ENCODE assay signal across 16 cellular contexts in genomic region chr1:84675631-84676030, GRCh38. TPM values are rescaled to one million over a fixed set of nuclear protein-coding genes. Genes with fewer than 3 reads are reported as not detected.
A peak's percentile ranks its signal among the peaks of the same experiment; 100 is the strongest.
DNase-seq lines count a peak whose midpoint lies in the region; ATAC-seq and TF ChIP-seq lines count a peak whose summit lies in the region.
"Had no signal": no experiment of that assay in that cellular context is flagged by ENCODE, and none has a peak within 500 bp of the region (broad histone marks: within the 10 kb centered on the region; RNA-seq: fewer than 3 reads in every experiment).

No MANE protein-coding gene starts in this region.

- no peaks in the 10 kb centered on the region for H3K9me2 ChIP-seq in GM23338 (ENCODE audit: insufficient read depth)
- no peaks in the 10 kb centered on the region for H3K9me2 ChIP-seq in OCI-LY7 (ENCODE audit: insufficient read depth, low read length)

- H3K9ac ChIP-seq in HUES64 (ENCODE audit: low read depth, low read length), result no peak overlapping the region
- no peak overlapping the region for H3K9ac ChIP-seq in iPS-15b (ENCODE audit: low read depth, low read length)
- H3K9ac ChIP-seq: BLaER1 had no signal

- no peak for TF ChIP-seq CTCF in GM23338 (conservative IDR thresholded peaks at IDR 0.05; ENCODE audit: low read depth in 2 of 2)
- TF ChIP-seq CTCF in progenitor cell of endocrine pancreas (IDR thresholded peaks at IDR 0.05; ENCODE audit: unreplicated experiment), result no peak
- TF ChIP-seq CTCF in OCI-LY7 (conservative IDR thresholded peaks at IDR 0.05; ENCODE audit: low read length), result no peak

- BruUV-seq in OCI-LY7 (replicated peaks; lab: Mats Ljungman, UMichigan), result no TSS peak

- WGBS in HUES64, result 77% methylated on average over 4 of the region's 4 CpGs

- H3K27me3 ChIP-seq in GM23338 (ENCODE audit: insufficient read depth) (no peaks in the 10 kb centered on the region), HUES64 (ENCODE audit: insufficient read depth, low read length) (no peaks in the 10 kb centered on the region), iPS-15b (ENCODE audit: control insufficient read depth, insufficient read depth, low read length) (no peaks in the 10 kb centered on the region)
- H3K27me3 ChIP-seq: BLaER1 had no signal

- POLR2A ChIA-PET in OCI-LY7 (lab: Charles Lee), result interaction anchor here (0.9 to 1.3 kb wide), 4 partner anchors 8 to 110 kb away, joined by 3 to 5 read pairs (median 4); no protein-coding TSS in a partner anchor

- H3K4me1 Mint-ChIP-seq in GM23338 (peaks cover 69% of the 10 kb centered on the region), progenitor cell of endocrine pancreas (ENCODE audit: low read depth) (peaks cover 33% of the 10 kb centered on the region)
- H3K4me1 Mint-ChIP-seq in stimulated activated effector memory CD8-positive, alpha-beta T cell treated with anti-CD3 and anti-CD28 coated beads, Interleukin-12 subunit alpha, Interleukin-12 subunit beta, amount 100 ng/mL, for 72 hours, result peaks cover 11% of the 10 kb centered on the region

- peaks cover 4% of the 10 kb centered on the region; the same call in 1 of the 2 replicates for H3K9me3 ChIP-seq in HUES64 (ENCODE audit: insufficient read depth, low read depth, low read length)
- H3K9me3 ChIP-seq in iPS-15b (ENCODE audit: control insufficient read depth, insufficient read depth, low read length), result no peaks in the 10 kb centered on the region
- no peaks in the 10 kb centered on the region for H3K9me3 ChIP-seq in OCI-LY7 (ENCODE audit: low read length)
- H3K9me3 ChIP-seq: BLaER1, Caco-2 had no signal

- peaks cover 91% of the 10 kb centered on the region for H3K79me2 ChIP-seq in GM23338 (replicated peaks; ENCODE audit: insufficient read depth)
- H3K79me2 ChIP-seq in OCI-LY7 (ENCODE audit: insufficient read depth, low read depth, low read length), result peaks cover 14% of the 10 kb centered on the region; the same call in 1 of the 2 replicates

- H3K27ac ChIP-seq in GM23338 (ENCODE audit: low read depth) (peak overlapping the region; percentile 89), HUES64 (ENCODE audit: low read depth, low read length) (peak overlapping the region; percentile 54; the same call in 1 of the 2 replicates), OCI-LY7 (ENCODE audit: low read depth, low read length, poor library complexity, severe bottlenecking) (no peak overlapping the region)
- H3K27ac ChIP-seq: BLaER1 had no signal

- H3K36me3 ChIP-seq in GM23338 (ENCODE audit: insufficient read depth) (no peaks in the 10 kb centered on the region), HUES64 (ENCODE audit: insufficient read depth, low read length) (no peaks in the 10 kb centered on the region), iPS-15b (ENCODE audit: control insufficient read depth, insufficient read depth, low read length) (no peaks in the 10 kb centered on the region), OCI-LY7 (ENCODE audit: insufficient read depth, low read length) (peaks cover 18% of the 10 kb centered on the region)

- ATAC-seq in GM23338, result peak; percentile 90
- ATAC-seq in stimulated activated effector memory CD8-positive, alpha-beta T cell treated with anti-CD3 and anti-CD28 coated beads, Interleukin-12 subunit alpha, Interleukin-12 subunit beta, amount 100 ng/mL, for 72 hours, result no peak
- ATAC-seq: HCT116, HepG2 had no signal

- peak overlapping the region; percentile 88 for H3K27ac Mint-ChIP-seq in GM23338
- H3K27ac Mint-ChIP-seq in progenitor cell of endocrine pancreas, result peak overlapping the region; percentile 61
- no peak overlapping the region for H3K27ac Mint-ChIP-seq in stimulated activated effector memory CD8-positive, alpha-beta T cell treated with anti-CD3 and anti-CD28 coated beads, Interleukin-12 subunit alpha, Interleukin-12 subunit beta, amount 100 ng/mL, for 72 hours

- peak; percentile 77 for DNase-seq in GM23338 (ENCODE audit: low spot score)
- no peak for DNase-seq in progenitor cell of endocrine pancreas (ENCODE audit: low spot score, unreplicated experiment)
- no peak for DNase-seq in stimulated activated effector memory CD8-positive, alpha-beta T cell treated with anti-CD3 and anti-CD28 coated beads, Interleukin-12 subunit alpha, Interleukin-12 subunit beta, amount 100 ng/mL, for 72 hours (ENCODE audit: low spot score in 2 of 2)
- no peak for DNase-seq in OCI-LY7 (ENCODE audit: low spot score)
- no peak for DNase-seq in NCI-H1092 treated with DMSO at 0.1 percent for 48 hours (lab: John Stamatoyannopoulos, UW)
- DNase-seq: 8988T; AML-193; Caco-2; CD8-positive, alpha-beta memory T cell; DMS53; GOT3 had no signal

- H3F3A ChIP-seq in GM23338 (replicated peaks; ENCODE audit: low read depth), result no peaks in the 10 kb centered on the region

- peak overlapping the region; percentile 53 for H3K4me3 Mint-ChIP-seq in GM23338
- H3K4me3 Mint-ChIP-seq in progenitor cell of endocrine pancreas (ENCODE audit: low read depth), result no peak overlapping the region
- no peak overlapping the region for H3K4me3 Mint-ChIP-seq in stimulated activated effector memory CD8-positive, alpha-beta T cell treated with anti-CD3 and anti-CD28 coated beads, Interleukin-12 subunit alpha, Interleukin-12 subunit beta, amount 100 ng/mL, for 72 hours
- H3K4me3 Mint-ChIP-seq: CD8-positive, alpha-beta memory T cell had no signal

- H4K20me1 ChIP-seq in GM23338 (replicated peaks; ENCODE audit: insufficient read depth), result 0 out of 2 replicates have a peak, but pooled peaks cover 3% of the 10 kb centered on the region
- no peaks in the 10 kb centered on the region for H4K20me1 ChIP-seq in OCI-LY7 (ENCODE audit: insufficient read depth, low read length)

- intact Hi-C loops in OCI-LY7 (cut with micrococcal nuclease; ENCODE audit: unreplicated experiment), result no loop called here

- H3K9me3 Mint-ChIP-seq in GM23338 (no peaks in the 10 kb centered on the region), progenitor cell of endocrine pancreas (ENCODE audit: low read depth) (peaks cover 9% of the 10 kb centered on the region)
- no peaks in the 10 kb centered on the region for H3K9me3 Mint-ChIP-seq in stimulated activated effector memory CD8-positive, alpha-beta T cell treated with anti-CD3 and anti-CD28 coated beads, Interleukin-12 subunit alpha, Interleukin-12 subunit beta, amount 100 ng/mL, for 72 hours
- H3K9me3 Mint-ChIP-seq: CD8-positive, alpha-beta memory T cell had no signal

- peaks cover 70% of the 10 kb centered on the region for H3K4me1 ChIP-seq in GM23338 (ENCODE audit: insufficient read depth)
- H3K4me1 ChIP-seq in HUES64 (ENCODE audit: insufficient read depth, low read length), result peaks cover 30% of the 10 kb centered on the region
- H3K4me1 ChIP-seq in iPS-15b (ENCODE audit: control insufficient read depth, insufficient read depth, low read length), result peaks cover 30% of the 10 kb centered on the region
- H3K4me1 ChIP-seq in OCI-LY7 (ENCODE audit: insufficient read depth, low read length, poor library complexity, severe bottlenecking), result no peaks in the 10 kb centered on the region
- H3K4me1 ChIP-seq: BLaER1 had no signal

- no peak overlapping the region for H2AFZ ChIP-seq in GM23338
- no peak overlapping the region for H2AFZ ChIP-seq in OCI-LY7 (ENCODE audit: low read length)

- CTCF ChIA-PET in OCI-LY7 (lab: Charles Lee; ENCODE audit: unreplicated experiment), result no interaction called here

- H3K27me3 Mint-ChIP-seq in GM23338 (ENCODE audit: insufficient read depth, low read depth, poor library complexity) (no peaks in the 10 kb centered on the region), progenitor cell of endocrine pancreas (no peaks in the 10 kb centered on the region)
- H3K27me3 Mint-ChIP-seq: CD8-positive, alpha-beta memory T cell had no signal

- peak overlapping the region; percentile 45 for H3K4me2 ChIP-seq in GM23338
- no peak overlapping the region for H3K4me2 ChIP-seq in OCI-LY7 (ENCODE audit: low read length)
- H3K4me2 ChIP-seq: BLaER1 had no signal

- peaks cover 14% of the 10 kb centered on the region for H3K36me3 Mint-ChIP-seq in GM23338 (ENCODE audit: low read depth)
- peaks cover 15% of the 10 kb centered on the region for H3K36me3 Mint-ChIP-seq in progenitor cell of endocrine pancreas (ENCODE audit: insufficient read depth)
- H3K36me3 Mint-ChIP-seq in stimulated activated effector memory CD8-positive, alpha-beta T cell treated with anti-CD3 and anti-CD28 coated beads, Interleukin-12 subunit alpha, Interleukin-12 subunit beta, amount 100 ng/mL, for 72 hours, result no peaks in the 10 kb centered on the region

- H3K4me3 ChIP-seq in GM23338, result peak overlapping the region; percentile 24
- H3K4me3 ChIP-seq in HUES64 (ENCODE audit: low read length), result no peak overlapping the region; the same call in 1 of the 2 replicates
- peak overlapping the region; percentile 24 for H3K4me3 ChIP-seq in iPS-15b (ENCODE audit: low read depth, low read length)
- no peak overlapping the region for H3K4me3 ChIP-seq in OCI-LY7 (ENCODE audit: low read depth, low read length, poor library complexity, severe bottlenecking)
- H3K4me3 ChIP-seq: BLaER1 had no signal

TF ChIP-seq in GM23338, 12 proteins besides CTCF, POLR2A, EP300 and RAD21 (continues in another document):
- peak; percentile 85 for TF ChIP-seq NANOG (IDR thresholded peaks at IDR 0.05; ENCODE audit: borderline replicate concordance)
- 0 out of 2 replicates have a peak, but pooled peaks have one; percentile 20 for TF ChIP-seq CREB1 (CRISPR knock-in tag; IDR thresholded peaks at IDR 0.05; ENCODE audit: low read depth)

RNA-seq across cellular contexts. Expression of gene SSX2IP, which starts 14.6 kb away (rescaled TPM):
- 27.5 and 28.4 TPM in 2 replicates for total RNA-seq in GM23338 (2014; rRNA removed; shearing (Covaris generic))
- 20.1 and 23.2 TPM in 2 replicates for polyA plus RNA-seq in GM23338 (2016; fragmentation: Nextera tagmentation; extraction: Ambion mirVana)
- 16.2 TPM for polyA plus RNA-seq in HUES64 (2013, experiment 1 of 2)
- 17.2 TPM for polyA plus RNA-seq in HUES64 (2013, experiment 2 of 2)
- total RNA-seq in progenitor cell of endocrine pancreas (36.4 and 41.5 TPM in 2 replicates), OCI-LY7 (2022) (24.4 and 28.1 TPM in 2 replicates)
- total RNA-seq in OCI-LY7 (2014; rRNA removed; shearing (Covaris generic)), result 24.1 and 29.9 TPM in 2 replicates

Comparison
In these comparisons a context has a peak if more than half of its experiments do, and no peak if none do; other contexts are left out.
1. H3K4me3 ChIP-seq: peak in GM23338 (single experiment) and iPS-15b (single experiment); none in HUES64 (single experiment) and OCI-LY7 (single experiment).